Comparison of ENCODE assay signal across 28 cellular contexts in genomic region chrX:39002466-39002865, GRCh38.
"Had no signal": no experiment of that assay in that cellular context is flagged by ENCODE, and none has a peak within 500 bp of the region (broad histone marks: within the 10 kb centered on the region; RNA-seq: fewer than 3 reads in every experiment).

No MANE protein-coding gene starts in this region.

- H3K27ac ChIP-seq: dorsolateral prefrontal cortex, hepatocyte, neural progenitor cell, parathyroid adenoma, right atrium auricular region, sigmoid colon, skin epidermis, spleen, thoracic aorta, tibial nerve, upper lobe of left lung had no signal

- H3K4me3 ChIP-seq: dorsolateral prefrontal cortex, gastrocnemius medialis, hepatocyte, lung, mucosa of descending colon, neural progenitor cell, right atrium auricular region, sigmoid colon, skin epidermis, spleen, thoracic aorta, tibial nerve, upper lobe of left lung had no signal

- H3K27me3 Mint-ChIP-seq: naive thymus-derived CD4-positive, alpha-beta T cell; progenitor cell of endocrine pancreas; stimulated activated naive CD8-positive, alpha-beta T cell treated with anti-CD3 and anti-CD28 coated beads, Interleukin-15, Interleukin-2, amounts not matched to agents 100 ng/mL and 50 ng/mL, for 24 hours had no signal

- DNase-seq: dorsolateral prefrontal cortex; effector CD4-positive, alpha-beta T cell; foreskin fibroblast; gastrocnemius medialis; head of caudate nucleus; kidney; mucosa of descending colon; naive thymus-derived CD4-positive, alpha-beta T cell; sigmoid colon; spleen; stimulated activated naive B cell treated with anti-CD40 and anti-IgM and Interleukin-4, amounts not matched to agents 10 μg/mL and 1 μg/mL and 100 μg/mL, for 72 hours; upper lobe of left lung had no signal

- H3K9me3 Mint-ChIP-seq: stimulated activated naive B cell treated with anti-CD40 and anti-IgM and Interleukin-4, amounts not matched to agents 10 μg/mL and 1 μg/mL and 100 μg/mL, for 72 hours; stimulated activated naive CD8-positive, alpha-beta T cell treated with anti-CD3 and anti-CD28 coated beads, Interleukin-15, Interleukin-2, amounts not matched to agents 100 ng/mL and 50 ng/mL, for 24 hours had no signal

- H3K36me3 Mint-ChIP-seq: memory B cell; mesothelial cell of epicardium; naive thymus-derived CD4-positive, alpha-beta T cell; neural progenitor cell; stimulated activated naive B cell treated with anti-CD40 and anti-IgM and Interleukin-4, amounts not matched to agents 10 μg/mL and 1 μg/mL and 100 μg/mL, for 72 hours had no signal

- H3K4me1 Mint-ChIP-seq: memory B cell; neural progenitor cell; stimulated activated naive B cell treated with anti-CD40 and anti-IgM and Interleukin-4, amounts not matched to agents 10 μg/mL and 1 μg/mL and 100 μg/mL, for 72 hours had no signal

- H3K36me3 ChIP-seq: gastrocnemius medialis, neural progenitor cell, right atrium auricular region, sigmoid colon, spleen, thoracic aorta, tibial nerve, upper lobe of left lung had no signal

- H3K4me2 ChIP-seq: hepatocyte, neural progenitor cell had no signal

- H3K9ac ChIP-seq: neural progenitor cell, parathyroid adenoma had no signal

- ATAC-seq: gastrocnemius medialis; left lobe of liver; mucosa of descending colon; naive thymus-derived CD4-positive, alpha-beta T cell; stimulated activated naive B cell treated with anti-CD40 and anti-IgM and Interleukin-4, amounts not matched to agents 10 μg/mL and 1 μg/mL and 100 μg/mL, for 72 hours had no signal

- H3K4me3 Mint-ChIP-seq: memory B cell; mesothelial cell of epicardium; naive thymus-derived CD4-positive, alpha-beta T cell; nephron; neural progenitor cell; stimulated activated naive B cell treated with anti-CD40 and anti-IgM and Interleukin-4, amounts not matched to agents 10 μg/mL and 1 μg/mL and 100 μg/mL, for 72 hours; stimulated activated naive CD8-positive, alpha-beta T cell treated with anti-CD3 and anti-CD28 coated beads, Interleukin-15, Interleukin-2, amounts not matched to agents 100 ng/mL and 50 ng/mL, for 24 hours had no signal

- H3K9me3 ChIP-seq: gastrocnemius medialis, mucosa of descending colon, right atrium auricular region, sigmoid colon, spleen, thoracic aorta, tibial nerve, upper lobe of left lung had no signal

- H2AFZ ChIP-seq: hepatocyte, neural progenitor cell, parathyroid adenoma had no signal

- H3K27ac Mint-ChIP-seq: memory B cell; mesothelial cell of epicardium; naive thymus-derived CD4-positive, alpha-beta T cell; nephron; neural progenitor cell; progenitor cell of endocrine pancreas; stimulated activated naive B cell treated with anti-CD40 and anti-IgM and Interleukin-4, amounts not matched to agents 10 μg/mL and 1 μg/mL and 100 μg/mL, for 72 hours; stimulated activated naive CD8-positive, alpha-beta T cell treated with anti-CD3 and anti-CD28 coated beads, Interleukin-15, Interleukin-2, amounts not matched to agents 100 ng/mL and 50 ng/mL, for 24 hours had no signal

- H3K79me2 ChIP-seq: hepatocyte, parathyroid adenoma had no signal

- H3K27me3 ChIP-seq: gastrocnemius medialis, hepatocyte, neural progenitor cell, right atrium auricular region, sigmoid colon, spleen, upper lobe of left lung had no signal

- FAIRE-seq: colon, kidney, urothelium cell line had no signal

- H3K4me1 ChIP-seq: neural progenitor cell, parathyroid adenoma, right atrium auricular region, sigmoid colon, spleen, tibial nerve, upper lobe of left lung had no signal
